ENCODE assay signal across 9 cellular contexts in genomic region chr14:38255408-38255672, GRCh38. TPM values are rescaled to one million over a fixed set of nuclear protein-coding genes. Genes with fewer than 3 reads are reported as not detected.
DNase-seq lines count a peak whose midpoint lies in the region; ATAC-seq and TF ChIP-seq lines count a peak whose summit lies in the region.
"Had no signal": no experiment of that assay in that cellular context is flagged by ENCODE, and none has a peak within 500 bp of the region (broad histone marks: within the 10 kb centered on the region; RNA-seq: fewer than 3 reads in every experiment).

No MANE protein-coding gene starts in this region.

- no peak for TF ChIP-seq EP300 in upper lobe of left lung (IDR thresholded peaks at IDR 0.05)

- peaks cover 18% of the 10 kb centered on the region for H3K27me3 Mint-ChIP-seq in activated T-cell treated with anti-CD3 and anti-CD28 coated beads, Interleukin-2, amount 50 U/mL, for 4 hours (ENCODE audit: low read depth)

- peak; percentile 62 to 67 for ATAC-seq in activated T-cell treated with anti-CD3 and anti-CD28 coated beads, Interleukin-2, amount 50 U/mL, for 4 hours
- ATAC-seq in upper lobe of left lung (ENCODE audit: low FRiP score in 2 of 2) (peak; percentile 38 to 53), GM21447 (IDR thresholded peaks at IDR 0.05; ENCODE audit: unreplicated experiment) (no peak)

- no peaks in the 10 kb centered on the region for H3K9me3 Mint-ChIP-seq in activated T-cell treated with anti-CD3 and anti-CD28 coated beads, Interleukin-2, amount 50 U/mL, for 4 hours

- WGBS in upper lobe of left lung, 2 donors = 0 to 15% methylated on average over 1 to 5 of the region's 29 CpGs

- no peaks in the 10 kb centered on the region for H3K36me3 ChIP-seq in effector memory CD4-positive, alpha-beta T cell (ENCODE audit: control insufficient read depth, insufficient read depth, low read length)
- H3K36me3 ChIP-seq in mucosa of rectum (ENCODE audit: control insufficient read depth in 2 of 2, insufficient read depth in 2 of 2, low read length in 2 of 2) = no peaks in the 10 kb centered on the region
- H3K36me3 ChIP-seq in upper lobe of left lung = no peaks in the 10 kb centered on the region

- no peaks in the 10 kb centered on the region for H3K9me3 ChIP-seq in effector memory CD4-positive, alpha-beta T cell (ENCODE audit: control insufficient read depth, low read length)
- H3K9me3 ChIP-seq in mucosa of rectum (ENCODE audit: control insufficient read depth in 2 of 2, low read length in 2 of 2) (no peaks in the 10 kb centered on the region), upper lobe of left lung (no peaks in the 10 kb centered on the region)

- no peak overlapping the region for H3K27ac ChIP-seq in effector memory CD4-positive, alpha-beta T cell (ENCODE audit: insufficient read depth, low read length, poor library complexity, severe bottlenecking)
- H3K27ac ChIP-seq in mucosa of rectum (ENCODE audit: low read depth in 2 of 2, low read length in 2 of 2) (peak overlapping the region in 1 of 2 donors; percentile 47), upper lobe of left lung (peak overlapping the region; percentile 90 to 97 (median 92))

- H3K27me3 ChIP-seq in effector memory CD4-positive, alpha-beta T cell (replicated peaks; ENCODE audit: control insufficient read depth, insufficient read depth, low read length, poor library complexity, severe bottlenecking) = peaks cover 6% of the 10 kb centered on the region
- H3K27me3 ChIP-seq in mucosa of rectum (ENCODE audit: control insufficient read depth in 2 of 2, insufficient read depth in 2 of 2, low read length in 2 of 2) (peaks cover 0 to 5% of the 10 kb centered on the region in 2 donors), upper lobe of left lung (peaks cover 0 to 10% (median 4%) of the 10 kb centered on the region in 4 donors)

- TF ChIP-seq POLR2A in upper lobe of left lung (IDR thresholded peaks at IDR 0.05) = no peak

- peak overlapping the region; percentile 31 for H3K4me3 Mint-ChIP-seq in activated T-cell treated with anti-CD3 and anti-CD28 coated beads, Interleukin-2, amount 50 U/mL, for 4 hours

- no peak for DNase-seq in activated T-cell treated with anti-CD3 and anti-CD28 coated beads, Interleukin-2, amount 50 U/mL, for 4 hours
- DNase-seq in activated T-cell treated with anti-CD3 and anti-CD28 coated beads, Interleukin-2, amount 50 U/mL, for 1 hour = no peak
- DNase-seq in effector memory CD4-positive, alpha-beta T cell = no peak
- peak in 1 of 2 donors; percentile 84 for DNase-seq in upper lobe of left lung
- DNase-seq in GM03348 (ENCODE audit: low spot score) = no peak
- no peak for DNase-seq in DMS114 treated with DMSO at 0.1 percent for 48 hours (lab: John Stamatoyannopoulos, UW; ENCODE audit: unreplicated experiment)
- DNase-seq: stimulated activated CD4-positive, alpha-beta T cell treated with anti-CD3 and anti-CD28 coated beads, Interleukin-2, amount 100 ng/mL, for 48 hours had no signal

- H3K4me3 ChIP-seq in effector memory CD4-positive, alpha-beta T cell (ENCODE audit: insufficient read depth, low read depth, low read length, poor library complexity, severe bottlenecking) = peak overlapping the region; percentile 22
- peak overlapping the region; percentile 13 to 52 for H3K4me3 ChIP-seq in mucosa of rectum (ENCODE audit: low read length in 2 of 2)
- H3K4me3 ChIP-seq in upper lobe of left lung = peak overlapping the region; percentile 36 to 61 (median 46)

- H3K4me1 ChIP-seq in effector memory CD4-positive, alpha-beta T cell (ENCODE audit: control insufficient read depth, insufficient read depth, low read length, poor library complexity, severe bottlenecking) = no peaks in the 10 kb centered on the region
- no peaks in the 10 kb centered on the region for H3K4me1 ChIP-seq in mucosa of rectum (ENCODE audit: control insufficient read depth in 2 of 2, insufficient read depth in 2 of 2, low read length in 2 of 2)
- H3K4me1 ChIP-seq in upper lobe of left lung = peaks cover 0 to 11% (median 4%) of the 10 kb centered on the region in 4 donors

- no peak overlapping the region for H3K9ac ChIP-seq in mucosa of rectum (ENCODE audit: low read depth in 1 of 2, low read length in 2 of 2)

- peaks cover 9% of the 10 kb centered on the region for H3K4me1 Mint-ChIP-seq in activated T-cell treated with anti-CD3 and anti-CD28 coated beads, Interleukin-2, amount 50 U/mL, for 4 hours (ENCODE audit: low read depth)

- H3K36me3 Mint-ChIP-seq in activated T-cell treated with anti-CD3 and anti-CD28 coated beads, Interleukin-2, amount 50 U/mL, for 4 hours (ENCODE audit: insufficient read depth) = no peaks in the 10 kb centered on the region

- peak in 1 of 6 experiments; percentile 37 for TF ChIP-seq CTCF in upper lobe of left lung (IDR thresholded peaks at IDR 0.05)

RNA-seq across cellular contexts. Expression of gene CLEC14A, which starts 0.6 kb away (rescaled TPM):
- total RNA-seq in activated T-cell treated with anti-CD3 and anti-CD28 coated beads, Interleukin-2, amount 50 U/mL, for 4 hours = under 1 TPM in 1 of 3 donors, not detected in 2; 0.10 TPM
- total RNA-seq in upper lobe of left lung = 100 to 1,000 TPM in 1 of 6 donors, 10 to 100 TPM in 5; 27.2 to 121 (median 53.3) TPM

RNA-seq across cellular contexts. Expression of gene SSTR1, which starts 47.6 kb away (rescaled TPM):
- not detected for total RNA-seq in activated T-cell treated with anti-CD3 and anti-CD28 coated beads, Interleukin-2, amount 50 U/mL, for 4 hours
- total RNA-seq in upper lobe of left lung = 10 to 100 TPM in 1 of 6 donors, 1 to 10 TPM in 4, under 1 TPM in 1; under 0.01 to 14.4 (median 3.1) TPM

Comparison
In these comparisons a context has a peak if more than half of its experiments do, and no peak if none do; other contexts are left out.
1. RNA of gene CLEC14A, which starts 0.6 kb away (total RNA-seq): 27.2 to 121 TPM in upper lobe of left lung; 0.10 TPM in activated T-cell treated with anti-CD3 and anti-CD28 coated beads, Interleukin-2, amount 50 U/mL, for 4 hours; every median in the first group is over 10 times any median in the second.
2. Peak in every context shown above with its lines, with median percentiles within 50 percentile points of each other: H3K4me3 ChIP-seq.